In genomic region chr2:151976945-151977353, GRCh38 we compare ENCODE assay signal across 10 cellular contexts.
DNase-seq lines count a peak whose midpoint lies in the region; ATAC-seq, FAIRE-seq and TF ChIP-seq lines count a peak whose summit lies in the region.
"Had no signal": no experiment of that assay in that cellular context is flagged by ENCODE, and none has a peak within 500 bp of the region (broad histone marks: within the 10 kb centered on the region; RNA-seq: fewer than 3 reads in every experiment).

No MANE protein-coding gene starts in this region.

- no peak for TF ChIP-seq CTCF in GM13976 (IDR thresholded peaks at IDR 0.05; ENCODE audit: borderline replicate concordance, control extremely low read depth, extremely low read depth, insufficient read depth, missing control alignments)

- FAIRE-seq in frontal cortex (lab: Jason Lieb, UNC) = no peak

- DNase-seq in GM13976 (ENCODE audit: low spot score) = peak; percentile 31
- no peak for DNase-seq in frontal cortex (ENCODE audit: low spot score in 2 of 2)
- no peak for DNase-seq in NAMALWA (ENCODE audit: low spot score)
- no peak for DNase-seq in NOMO-1 treated with dmso at 0.1 percent for 144 hours (lab: John Stamatoyannopoulos, UW; ENCODE audit: unreplicated experiment)
- no peak for DNase-seq in activated CD4-positive, alpha-beta T cell treated with anti-CD3 and anti-CD28 coated beads for 1 hour
- DNase-seq: NCI-H1092 treated with DMSO at 0.1 percent for 48 hours, T1000 had no signal

- ATAC-seq in GM19023 (IDR thresholded peaks at IDR 0.05; ENCODE audit: unreplicated experiment) = peak; percentile 85
- peak; percentile 77 for ATAC-seq in GM21825 (IDR thresholded peaks at IDR 0.05; ENCODE audit: unreplicated experiment)
- peak; percentile 67 for ATAC-seq in HG03439 (IDR thresholded peaks at IDR 0.05; ENCODE audit: unreplicated experiment)

- in situ Hi-C loops in GM13976 (cut with MboI; ENCODE audit: low sequenced_read_pairs, unreplicated experiment) = no loop called here
